30 cellular contexts compared by ENCODE assay signal in the genomic region with DNA sequence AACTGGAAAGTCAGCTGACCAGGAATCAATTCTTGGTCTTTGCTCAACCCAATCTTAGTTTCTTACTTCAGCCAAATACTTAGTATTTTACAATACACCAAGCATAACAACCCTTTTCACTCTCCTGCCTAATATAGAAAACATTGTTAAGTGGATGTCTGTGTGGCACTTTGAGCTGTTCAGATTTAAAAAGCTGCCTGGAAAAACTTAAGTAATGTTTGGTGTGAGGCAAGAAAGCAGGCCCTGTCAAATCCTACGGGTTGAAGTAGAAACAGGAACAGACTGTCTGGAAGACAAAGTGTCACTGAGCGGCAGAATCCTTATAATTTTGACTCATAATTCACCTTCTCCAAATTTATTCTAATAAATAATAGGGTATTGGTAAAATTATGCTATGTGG. TPM values are rescaled to one million over a fixed set of nuclear protein-coding genes. Genes with fewer than 3 reads are reported as not detected.
"Had no signal": no experiment of that assay in that cellular context is flagged by ENCODE, and none has a peak within 500 bp of the region (broad histone marks: within the 10 kb centered on the region; RNA-seq: fewer than 3 reads in every experiment).

No MANE protein-coding gene starts in this region.

- H3K36me3 ChIP-seq: brain microvascular endothelial cell, Peyer's patch, WERI-Rb-1 had no signal

- H3K9ac ChIP-seq: KMS-11 had no signal

- H3K4me2 ChIP-seq: KMS-11 had no signal

- ATAC-seq: activated CD8-positive, alpha-beta memory T cell treated with anti-CD3 and anti-CD28 coated beads, Interleukin-2, amount 10 ng/mL, durations not matched to agents 7 days and 5 days; activated naive CD8-positive, alpha-beta T cell treated with anti-CD3 and anti-CD28 coated beads, Interleukin-2, amount 50 U/mL, for 24 hours; PC-3 had no signal

- H3K27ac ChIP-seq: brain microvascular endothelial cell, KMS-11, Peyer's patch, WERI-Rb-1 had no signal

- H3K9me3 ChIP-seq: Peyer's patch had no signal

- H3K27me3 ChIP-seq: brain microvascular endothelial cell, Peyer's patch had no signal

- DNase-seq: activated CD4-positive, alpha-beta memory T cell treated with anti-CD3 and anti-CD28 coated beads, Interleukin-2, amount 10 ng/mL, durations not matched to agents 7 days and 5 days; activated CD4-positive, alpha-beta T cell treated with anti-CD3 and anti-CD28 coated beads for 1 hour; activated CD4-positive, alpha-beta T cell treated with anti-CD3 and anti-CD28 coated beads for 48 hours; activated CD4-positive, CD25-positive, alpha-beta regulatory T cell; activated CD8-positive, alpha-beta memory T cell treated with anti-CD3 and anti-CD28 coated beads for 24 hours; activated CD8-positive, alpha-beta memory T cell treated with anti-CD3 and anti-CD28 coated beads, Interleukin-2, amount 10 ng/mL, durations not matched to agents 7 days and 5 days; activated CD8-positive, alpha-beta memory T cell treated with anti-CD3 and anti-CD28 coated beads, Interleukin-2, amount 50 U/mL, for 48 hours; activated effector memory CD4-positive, alpha-beta T cell treated with Interleukin-2 at 50 U/mL for 16 hours; activated naive CD4-positive, alpha-beta T cell treated with anti-CD3 and anti-CD28 coated beads, Interleukin-2, amount 10 ng/mL, durations not matched to agents 7 days and 5 days; activated naive CD8-positive, alpha-beta T cell treated with anti-CD3 and anti-CD28 coated beads, Interleukin-2, amount 50 U/mL, for 24 hours; activated T-cell treated with anti-CD3 and anti-CD28 coated beads, Interleukin-2, amount 50 U/mL, for 48 hours; anterior cingulate cortex; brain microvascular endothelial cell; MM.1S; NCI-H1105 treated with DMSO at 0.1 percent for 48 hours; NCI-H1436; NCI-H1694; NCI-H1930; NCI-H2081 treated with DMSO at 0.1 percent for 48 hours; NCI-H345; NCI-H524 treated with DMSO at 0.1 percent for 48 hours; PC-3; Peyer's patch; RPMI8226; T1000; WERI-Rb-1 had no signal

- H3K4me1 ChIP-seq: Peyer's patch had no signal

- H3K4me3 ChIP-seq: Peyer's patch had no signal

RNA-seq across cellular contexts. Expression of a gene that starts 37.1 kb away (rescaled TPM):
- total RNA-seq: activated CD4-positive, alpha-beta memory T cell treated with anti-CD3 and anti-CD28 coated beads, Interleukin-2, amount 10 ng/mL, durations not matched to agents 7 days and 5 days; activated CD8-positive, alpha-beta memory T cell treated with anti-CD3 and anti-CD28 coated beads, Interleukin-2, amount 10 ng/mL, durations not matched to agents 7 days and 5 days; NCI-H460; T-helper 1 cell treated with Interleukin-12 subunit alpha and Interleukin-12 subunit beta and Interleukin-4 antibody, amounts not matched to agents 30 ng/mL and 1 ng/mL, for 36 hours; T-helper 2 cell treated with Interferon-gamma antibody and Interleukin-4, amounts not matched to agents 100 ng/mL and 5 ng/mL, for 36 hours had no signal
